8 cellular contexts compared by ENCODE assay signal in the genomic region with DNA sequence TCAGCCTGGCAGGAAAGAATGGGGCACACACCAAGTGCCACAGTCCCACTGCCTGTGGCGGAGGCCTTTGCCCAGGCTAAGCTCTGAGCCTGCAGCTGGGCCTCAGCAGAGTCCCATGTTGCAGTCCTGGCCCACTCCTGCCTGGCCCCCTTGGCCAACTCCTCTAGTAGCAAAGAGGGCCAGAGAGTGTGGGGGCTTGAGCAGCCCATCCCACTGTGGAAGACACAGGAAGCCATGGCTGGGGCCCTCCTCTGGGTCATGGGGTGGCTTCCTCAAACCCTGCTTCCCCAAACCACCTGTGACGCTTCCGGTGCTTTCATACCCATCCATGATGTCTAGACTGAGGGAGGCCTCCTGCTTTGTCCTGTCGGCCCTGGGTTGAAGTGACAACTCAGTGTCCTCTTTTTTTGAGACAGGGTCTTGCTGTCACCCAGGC. TPM values are rescaled to one million over a fixed set of nuclear protein-coding genes. Genes with fewer than 3 reads are reported as not detected.
DNase-seq lines count a peak whose midpoint lies in the region; ATAC-seq, FAIRE-seq and TF ChIP-seq lines count a peak whose summit lies in the region.

No MANE protein-coding gene starts in this region.

- H3K9me3 Mint-ChIP-seq in CD14-positive monocyte = no peaks in the 10 kb centered on the region

- no peak for FAIRE-seq in frontal cortex (lab: Jason Lieb, UNC)

- no peak overlapping the region for H3K4me3 Mint-ChIP-seq in CD14-positive monocyte

- H3K36me3 Mint-ChIP-seq in CD14-positive monocyte = peaks cover 49 to 85% of the 10 kb centered on the region in 2 donors

- DNase-seq in CD14-positive monocyte (ENCODE audit: low spot score) = no peak
- DNase-seq in mesendoderm = peak; percentile 44
- DNase-seq in GM19238 (ENCODE audit: insufficient read length, low spot score) = no peak
- DNase-seq in frontal cortex (ENCODE audit: low spot score in 2 of 2) = no peak

- no peak overlapping the region for H4K5ac ChIP-seq in mesendoderm (ENCODE audit: low read length)

- POLR2A ChIA-PET in HEK293 (lab: Yijun Ruan, JAX) = interaction anchor here (0.7 to 6.1 kb wide), 7 partner anchors 9 to 209 kb away, joined by 3 to 85 read pairs (median 4); a partner anchor contains a TSS

- H3K4me1 Mint-ChIP-seq in CD14-positive monocyte = peaks cover 87% of the 10 kb centered on the region

- H3K56ac ChIP-seq in mesendoderm (ENCODE audit: low read length) = no peak overlapping the region

- no peaks in the 10 kb centered on the region for H3K27me3 ChIP-seq in mesendoderm (ENCODE audit: insufficient read depth, low read length, poor library complexity)

- H3K18ac ChIP-seq in mesendoderm (ENCODE audit: low read length) = no peak overlapping the region

- no CpG with 5 or more reads among the region's 4 CpGs for WGBS in mesendoderm (ENCODE audit: extremely low coverage, insufficient coverage, low lambda C conversion rate)

- H3K27me3 Mint-ChIP-seq in CD14-positive monocyte (ENCODE audit: low read depth in 3 of 3) = peaks cover 0 to 4% (median 1%) of the 10 kb centered on the region in 3 donors

- ATAC-seq in GM19455 (IDR thresholded peaks at IDR 0.05; ENCODE audit: unreplicated experiment) = no peak
- no peak for ATAC-seq in HG03135 (IDR thresholded peaks at IDR 0.05; ENCODE audit: unreplicated experiment)

- peaks cover 29% of the 10 kb centered on the region for H3K79me1 ChIP-seq in mesendoderm (ENCODE audit: low read length)

- H3K23ac ChIP-seq in mesendoderm (ENCODE audit: low read length) = no peak overlapping the region

- H3K79me2 ChIP-seq in mesendoderm (ENCODE audit: control insufficient read depth, insufficient read depth, low read length) = peaks cover 27% of the 10 kb centered on the region

- intact Hi-C loops in CD14-positive monocyte (cut with micrococcal nuclease) = loop anchor here (5.0 to 10.0 kb wide), 3 partner anchors 34 to 772 kb away; a partner anchor contains a TSS

- H3K27ac Mint-ChIP-seq in CD14-positive monocyte = peak overlapping the region; percentile 30 to 91 (median 82)

- H3K4me3 ChIP-seq in HEK293 (ENCODE audit: low read depth, low read length) (no peak overlapping the region), mesendoderm (ENCODE audit: low read length) (no peak overlapping the region)

- H2BK15ac ChIP-seq in mesendoderm (replicated peaks; ENCODE audit: low read depth) = no peak overlapping the region

- H2BK5ac ChIP-seq in mesendoderm (ENCODE audit: low read length) = no peak overlapping the region

- CTCF ChIA-PET in HEK293 (lab: Yijun Ruan, JAX) = interaction anchor here (0.6 to 13.7 kb wide), 6 partner anchors 11 to 547 kb away, joined by 3 to 380 read pairs (median 12); no protein-coding TSS in a partner anchor

- peak overlapping the region; percentile 36 for H3K27ac ChIP-seq in HEK293 (ENCODE audit: extremely low read depth, low read depth, low read length)
- peak overlapping the region; percentile 98 for H3K27ac ChIP-seq in VCaP
- H3K27ac ChIP-seq in mesendoderm (ENCODE audit: low read depth, low read length) = no peak overlapping the region

- H2BK120ac ChIP-seq in mesendoderm (ENCODE audit: low read depth, low read length) = no peak overlapping the region

- H3K9me3 ChIP-seq in HEK293 (ENCODE audit: control insufficient read depth, insufficient read depth, low read depth, low read length) = no peaks in the 10 kb centered on the region

- H3K4me1 ChIP-seq in HEK293 (ENCODE audit: control insufficient read depth, insufficient read depth, low read length) (peaks cover 14% of the 10 kb centered on the region), mesendoderm (ENCODE audit: control insufficient read depth, low read depth, low read length) (peaks cover 7% of the 10 kb centered on the region)

- H3K4me2 ChIP-seq in mesendoderm (ENCODE audit: low read length) = no peak overlapping the region

- H3K36me3 ChIP-seq in HEK293 (ENCODE audit: control insufficient read depth in 2 of 2, insufficient read depth in 1 of 2, low read length in 2 of 2) = peaks cover 11 to 85% of the 10 kb centered on the region in 2 experiments; a peak in 2 of 3 replicates
- peaks cover 27% of the 10 kb centered on the region for H3K36me3 ChIP-seq in mesendoderm (ENCODE audit: control insufficient read depth, insufficient read depth, low read length)

- TF ChIP-seq CTCF in CD14-positive monocyte (IDR thresholded peaks at IDR 0.05) (no peak), HEK293 (tag by site-specific recombination; IDR thresholded peaks at IDR 0.05) (no peak), VCaP (conservative IDR thresholded peaks at IDR 0.05) (no peak)

- H2AK5ac ChIP-seq in mesendoderm (ENCODE audit: low read length) = no peak overlapping the region

- H4K8ac ChIP-seq in mesendoderm (ENCODE audit: low read depth, low read length) = no peak overlapping the region

- no peak overlapping the region for H3K9ac ChIP-seq in mesendoderm (ENCODE audit: low read length)

- no peak overlapping the region for H3K4ac ChIP-seq in mesendoderm (ENCODE audit: low read depth, low read length)

TF ChIP-seq in HEK293, 187 proteins besides CTCF, POLR2A, EP300 and RAD21 (continues in another document):
- no peak for TF ChIP-seq ZFP41 (tag by site-specific recombination; IDR thresholded peaks at IDR 0.05; ENCODE audit: borderline replicate concordance)
- TF ChIP-seq ZNF558 (tag by site-specific recombination; IDR thresholded peaks at IDR 0.05) = no peak
- TF ChIP-seq ZNF596 (tag by site-specific recombination; IDR thresholded peaks at IDR 0.05) = no peak
- TF ChIP-seq, protein P1, sequence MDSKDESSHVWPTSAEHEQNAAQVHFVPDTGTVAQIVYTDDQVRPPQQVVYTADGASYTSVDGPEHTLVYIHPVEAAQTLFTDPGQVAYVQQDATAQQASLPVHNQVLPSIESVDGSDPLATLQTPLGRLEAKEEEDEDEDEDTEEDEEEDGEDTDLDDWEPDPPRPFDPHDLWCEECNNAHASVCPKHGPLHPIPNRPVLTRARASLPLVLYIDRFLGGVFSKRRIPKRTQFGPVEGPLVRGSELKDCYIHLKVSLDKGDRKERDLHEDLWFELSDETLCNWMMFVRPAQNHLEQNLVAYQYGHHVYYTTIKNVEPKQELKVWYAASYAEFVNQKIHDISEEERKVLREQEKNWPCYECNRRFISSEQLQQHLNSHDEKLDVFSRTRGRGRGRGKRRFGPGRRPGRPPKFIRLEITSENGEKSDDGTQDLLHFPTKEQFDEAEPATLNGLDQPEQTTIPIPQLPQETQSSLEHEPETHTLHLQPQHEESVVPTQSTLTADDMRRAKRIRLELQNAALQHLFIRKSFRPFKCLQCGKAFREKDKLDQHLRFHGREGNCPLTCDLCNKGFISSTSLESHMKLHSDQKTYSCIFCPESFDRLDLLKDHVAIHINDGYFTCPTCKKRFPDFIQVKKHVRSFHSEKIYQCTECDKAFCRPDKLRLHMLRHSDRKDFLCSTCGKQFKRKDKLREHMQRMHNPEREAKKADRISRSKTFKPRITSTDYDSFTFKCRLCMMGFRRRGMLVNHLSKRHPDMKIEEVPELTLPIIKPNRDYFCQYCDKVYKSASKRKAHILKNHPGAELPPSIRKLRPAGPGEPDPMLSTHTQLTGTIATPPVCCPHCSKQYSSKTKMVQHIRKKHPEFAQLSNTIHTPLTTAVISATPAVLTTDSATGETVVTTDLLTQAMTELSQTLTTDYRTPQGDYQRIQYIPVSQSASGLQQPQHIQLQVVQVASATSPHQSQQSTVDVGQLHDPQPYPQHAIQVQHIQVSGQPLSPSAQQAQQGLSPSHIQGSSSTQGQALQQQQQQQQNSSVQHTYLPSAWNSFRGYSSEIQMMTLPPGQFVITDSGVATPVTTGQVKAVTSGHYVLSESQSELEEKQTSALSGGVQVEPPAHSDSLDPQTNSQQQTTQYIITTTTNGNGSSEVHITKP (tag by site-specific recombination; IDR thresholded peaks at IDR 0.05) = 0 out of 2 replicates have a peak, but pooled peaks have one; percentile 48
- no peak for TF ChIP-seq ZNF621 (tag by site-specific recombination; IDR thresholded peaks at IDR 0.05)
- TF ChIP-seq, protein P2, sequence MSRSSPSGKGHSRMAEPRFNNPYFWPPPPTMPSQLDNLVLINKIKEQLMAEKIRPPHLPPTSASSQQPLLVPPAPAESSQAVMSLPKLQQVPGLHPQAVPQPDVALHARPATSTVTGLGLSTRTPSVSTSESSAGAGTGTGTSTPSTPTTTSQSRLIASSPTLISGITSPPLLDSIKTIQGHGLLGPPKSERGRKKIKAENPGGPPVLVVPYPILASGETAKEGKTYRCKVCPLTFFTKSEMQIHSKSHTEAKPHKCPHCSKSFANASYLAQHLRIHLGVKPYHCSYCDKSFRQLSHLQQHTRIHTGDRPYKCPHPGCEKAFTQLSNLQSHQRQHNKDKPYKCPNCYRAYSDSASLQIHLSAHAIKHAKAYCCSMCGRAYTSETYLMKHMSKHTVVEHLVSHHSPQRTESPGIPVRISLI (tag by site-specific recombination; IDR thresholded peaks at IDR 0.05) = 0 out of 2 replicates have a peak, but pooled peaks have one; percentile 44
- no peak for TF ChIP-seq ZNF394 (tag by site-specific recombination; IDR thresholded peaks at IDR 0.05; ENCODE audit: borderline replicate concordance)
- no peak for TF ChIP-seq ZNF843 (tag by site-specific recombination; IDR thresholded peaks at IDR 0.05)
- no peak for TF ChIP-seq ZNF24 (tag by site-specific recombination; IDR thresholded peaks at IDR 0.05)
- TF ChIP-seq SCRT2 (tag by site-specific recombination; IDR thresholded peaks at IDR 0.05) = peak; percentile 59; the same call in 1 of the 2 replicates
- TF ChIP-seq, protein P3, sequence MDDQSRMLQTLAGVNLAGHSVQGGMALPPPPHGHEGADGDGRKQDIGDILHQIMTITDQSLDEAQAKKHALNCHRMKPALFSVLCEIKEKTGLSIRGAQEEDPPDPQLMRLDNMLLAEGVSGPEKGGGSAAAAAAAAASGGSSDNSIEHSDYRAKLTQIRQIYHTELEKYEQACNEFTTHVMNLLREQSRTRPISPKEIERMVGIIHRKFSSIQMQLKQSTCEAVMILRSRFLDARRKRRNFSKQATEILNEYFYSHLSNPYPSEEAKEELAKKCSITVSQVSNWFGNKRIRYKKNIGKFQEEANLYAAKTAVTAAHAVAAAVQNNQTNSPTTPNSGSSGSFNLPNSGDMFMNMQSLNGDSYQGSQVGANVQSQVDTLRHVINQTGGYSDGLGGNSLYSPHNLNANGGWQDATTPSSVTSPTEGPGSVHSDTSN (CRISPR knock-in tag; IDR thresholded peaks at IDR 0.05) = no peak
- TF ChIP-seq ZNF629 (tag by site-specific recombination; IDR thresholded peaks at IDR 0.05) = no peak

RNA-seq across cellular contexts. Expression of a gene that starts 5.8 kb away (rescaled TPM):
- polyA plus RNA-seq in CD14-positive monocyte = 100 to 1,000 TPM in 1 of 2 donors, 10 to 100 TPM in 1; 73.5 to 106 TPM
- polyA plus RNA-seq in mesendoderm (2013, experiment 1 of 2) = 84.4 TPM
- polyA plus RNA-seq in mesendoderm (2013, experiment 2 of 2) = 84.3 TPM
- total RNA-seq in frontal cortex = 19.6 TPM

RNA-seq across cellular contexts. Expression of a gene that starts 6.4 kb away (rescaled TPM):
- polyA plus RNA-seq in CD14-positive monocyte = 10 to 100 TPM; 55.1 to 59.0 TPM
- polyA plus RNA-seq in mesendoderm (2013, experiment 1 of 2) = 631 TPM
- polyA plus RNA-seq in mesendoderm (2013, experiment 2 of 2) = 629 TPM
- 92.9 TPM for total RNA-seq in frontal cortex

RNA-seq across cellular contexts. Expression of a gene that starts 24.7 kb away (rescaled TPM):
- 10 to 100 TPM; 13.3 to 14.0 TPM for polyA plus RNA-seq in CD14-positive monocyte
- polyA plus RNA-seq in mesendoderm (2013, experiment 1 of 2) = 28.6 TPM
- polyA plus RNA-seq in mesendoderm (2013, experiment 2 of 2) = 28.4 TPM
- 16.3 TPM for total RNA-seq in frontal cortex

RNA-seq across cellular contexts. Expression of a gene that starts 43.8 kb away (rescaled TPM):
- not detected for polyA plus RNA-seq in CD14-positive monocyte
- polyA plus RNA-seq in mesendoderm (2013, experiment 1 of 2) = 0.21 TPM
- 0.21 TPM for polyA plus RNA-seq in mesendoderm (2013, experiment 2 of 2)
- total RNA-seq in frontal cortex = 5.3 TPM
